8 cellular contexts compared by ENCODE assay signal in the genomic region with DNA sequence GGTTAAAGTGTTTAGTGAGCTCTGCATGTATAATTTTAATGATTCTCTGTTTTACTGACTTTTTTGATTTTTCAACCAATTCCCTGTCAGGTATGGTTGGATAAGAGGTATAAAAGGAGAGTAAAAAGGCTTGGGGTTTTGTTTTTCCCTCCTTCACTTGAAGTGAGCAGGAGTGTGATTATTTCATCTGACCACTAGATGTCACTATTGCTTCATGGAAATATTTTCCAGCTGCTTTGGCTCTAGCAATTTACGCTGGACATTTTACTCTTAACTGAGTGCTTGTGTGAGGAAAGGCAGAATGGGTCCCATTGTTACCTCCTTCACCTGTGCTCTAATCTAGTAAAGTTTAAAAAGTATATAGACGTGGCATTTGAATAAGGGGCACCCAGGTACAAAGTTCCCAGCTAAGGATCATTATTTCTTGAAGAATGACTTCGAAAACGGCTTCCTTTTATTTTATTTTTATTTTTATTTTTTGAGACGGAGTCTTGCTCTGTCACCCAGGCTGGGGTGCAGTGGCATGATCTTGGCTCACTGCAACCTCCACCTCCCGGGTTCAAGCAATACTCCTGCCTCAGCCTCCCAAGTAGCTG.
DNase-seq lines count a peak whose midpoint lies in the region; ATAC-seq, FAIRE-seq and TF ChIP-seq lines count a peak whose summit lies in the region.

No MANE protein-coding gene starts in this region.

- H2AFZ ChIP-seq in OCI-LY1 (ENCODE audit: low read length) = no peak overlapping the region

- no peak overlapping the region for H3K9ac ChIP-seq in OCI-LY1 (ENCODE audit: low read length)

- in situ Hi-C loops in KBM-7 (cut with MboI; ENCODE audit: low pct_unique_long_range_greater_than_20kb, low sequenced_read_pairs) = loop anchor here (25.0 kb wide), 1 partner anchor 396 kb away; the partner anchor contains the start of gene MSRB3

- no peaks in the 10 kb centered on the region for H3K9me2 ChIP-seq in OCI-LY1 (ENCODE audit: low read depth, low read length)

- no peak overlapping the region for H3K27ac Mint-ChIP-seq in CD4-positive, CD25-positive, alpha-beta regulatory T cell

- intact Hi-C loops in uterus (cut with DNase I; ENCODE audit: low total_unique reads) = loop anchor here (5.0 kb wide), 1 partner anchor 231 kb away; the partner anchor contains the start of gene WIF1

- peak; percentile 40 for FAIRE-seq in GM19239 (lab: Jason Lieb, UNC)

- H3K79me2 ChIP-seq in OCI-LY1 (ENCODE audit: insufficient read depth, low read length) = no peaks in the 10 kb centered on the region

- no peaks in the 10 kb centered on the region for H3K4me1 Mint-ChIP-seq in CD4-positive, CD25-positive, alpha-beta regulatory T cell

- H3K36me3 ChIP-seq in CD4-positive, CD25-positive, alpha-beta regulatory T cell (ENCODE audit: control insufficient read depth, insufficient read depth, low read length) = no peaks in the 10 kb centered on the region
- H3K36me3 ChIP-seq in OCI-LY1 (ENCODE audit: insufficient read depth, low read length) (no peaks in the 10 kb centered on the region), uterus (no peaks in the 10 kb centered on the region), MG63 (no peaks in the 10 kb centered on the region)

- no peak overlapping the region for H3K27ac ChIP-seq in CD4-positive, CD25-positive, alpha-beta regulatory T cell (ENCODE audit: insufficient read depth, low read length, poor library complexity, severe bottlenecking)
- no peak overlapping the region for H3K27ac ChIP-seq in OCI-LY1 (ENCODE audit: low read depth, low read length, poor library complexity, severe bottlenecking)
- H3K27ac ChIP-seq in uterus = no peak overlapping the region

- TF ChIP-seq POLR2A in uterus (IDR thresholded peaks at IDR 0.05) = no peak

- no peak overlapping the region for H3K4me3 Mint-ChIP-seq in CD4-positive, CD25-positive, alpha-beta regulatory T cell

- peaks cover 10% of the 10 kb centered on the region for H3K27me3 ChIP-seq in CD4-positive, CD25-positive, alpha-beta regulatory T cell (ENCODE audit: control insufficient read depth, insufficient read depth, low read length)
- H3K27me3 ChIP-seq in OCI-LY1 (ENCODE audit: insufficient read depth, low read length) = no peaks in the 10 kb centered on the region; the same call in 1 of the 2 replicates
- no peaks in the 10 kb centered on the region for H3K27me3 ChIP-seq in uterus
- no peaks in the 10 kb centered on the region for H3K27me3 ChIP-seq in MG63

- H3K9me3 ChIP-seq in CD4-positive, CD25-positive, alpha-beta regulatory T cell (ENCODE audit: control insufficient read depth in 2 of 2, low read length in 2 of 2) = no peaks in the 10 kb centered on the region
- H3K9me3 ChIP-seq in OCI-LY1 (ENCODE audit: low read length) (no peaks in the 10 kb centered on the region), uterus (no peaks in the 10 kb centered on the region), MG63 (no peaks in the 10 kb centered on the region)

- peak in 1 of 2 donors; percentile 22 for ATAC-seq in CD4-positive, CD25-positive, alpha-beta regulatory T cell (ENCODE audit: low read depth in 2 of 2)
- peak; percentile 94 for ATAC-seq in left lobe of liver

- DNase-seq in CD4-positive, CD25-positive, alpha-beta regulatory T cell = peak in 2 of 3 donors; percentile 59 to 61
- DNase-seq in GM19239 (ENCODE audit: insufficient read length, low spot score) = peak; percentile 28
- peak; percentile 70 for DNase-seq in KBM-7
- DNase-seq in cerebellar nuclear complex (lab: John Stamatoyannopoulos, UW) = peak; percentile 2 to 3
- DNase-seq in left lobe of liver (ENCODE audit: low spot score) = no peak
- no peak for DNase-seq in uterus
- no peak for DNase-seq in MG63

- no peak overlapping the region for H3K4me3 ChIP-seq in CD4-positive, CD25-positive, alpha-beta regulatory T cell (ENCODE audit: low read depth, low read length)
- H3K4me3 ChIP-seq in OCI-LY1 (ENCODE audit: low read depth, low read length, poor library complexity, severe bottlenecking) (no peak overlapping the region), uterus (no peak overlapping the region), MG63 (no peak overlapping the region)

- peak; percentile 72 for TF ChIP-seq CTCF in OCI-LY1 (IDR thresholded peaks at IDR 0.05; ENCODE audit: low read length)
- TF ChIP-seq CTCF in uterus (IDR thresholded peaks at IDR 0.05) = peak; percentile 78 to 90 (median 84)

- H3K36me3 Mint-ChIP-seq in CD4-positive, CD25-positive, alpha-beta regulatory T cell = no peaks in the 10 kb centered on the region

- no peaks in the 10 kb centered on the region for H3K4me1 ChIP-seq in CD4-positive, CD25-positive, alpha-beta regulatory T cell (ENCODE audit: control insufficient read depth, insufficient read depth, low read length, poor library complexity, severe bottlenecking)
- H3K4me1 ChIP-seq in OCI-LY1 (ENCODE audit: insufficient read depth, low read length, severe bottlenecking) = no peaks in the 10 kb centered on the region
- no peaks in the 10 kb centered on the region for H3K4me1 ChIP-seq in uterus

- H3K27me3 Mint-ChIP-seq in CD4-positive, CD25-positive, alpha-beta regulatory T cell = peaks cover 17% of the 10 kb centered on the region

- H4K20me1 ChIP-seq in OCI-LY1 (ENCODE audit: insufficient read depth, low read length) = no peaks in the 10 kb centered on the region

- H3K4me2 ChIP-seq in OCI-LY1 (ENCODE audit: low read length) = no peak overlapping the region

- no peaks in the 10 kb centered on the region for H3K9me3 Mint-ChIP-seq in CD4-positive, CD25-positive, alpha-beta regulatory T cell

- no peaks in the 10 kb centered on the region for H3F3A ChIP-seq in OCI-LY1 (ENCODE audit: insufficient read depth, low read length)

Comparison
In these comparisons a context has a peak if more than half of its experiments do, and no peak if none do; other contexts are left out.
1. DNase-seq: peak in CD4-positive, CD25-positive, alpha-beta regulatory T cell (2 of 3), GM19239 (single experiment), KBM-7 (single experiment) and cerebellar nuclear complex (2 of 2); none in left lobe of liver (single experiment), uterus (0 of 2) and MG63 (single experiment).